Comparison of ENCODE assay signal across 16 cellular contexts in the genomic region with DNA sequence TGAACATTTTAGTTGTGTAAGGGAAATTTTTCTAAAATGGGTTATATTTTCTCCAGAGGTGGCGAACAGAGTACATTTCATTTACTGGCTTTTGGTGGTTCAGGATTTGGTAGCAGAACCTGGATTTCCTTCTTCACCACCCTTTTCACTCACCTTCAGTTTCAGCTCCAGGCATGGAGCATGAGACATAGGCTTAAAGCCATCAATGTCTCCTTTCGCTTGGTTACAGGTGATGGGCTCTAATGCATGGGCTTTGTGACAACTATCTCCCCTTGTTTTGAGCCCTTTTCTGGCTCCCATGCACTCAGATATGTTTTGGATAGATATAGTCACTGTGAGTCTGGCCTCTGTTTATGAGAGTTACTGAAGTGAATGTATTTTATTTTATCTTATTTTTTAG.
DNase-seq lines count a peak whose midpoint lies in the region; ATAC-seq and TF ChIP-seq lines count a peak whose summit lies in the region.
"Had no signal": no experiment of that assay in that cellular context is flagged by ENCODE, and none has a peak within 500 bp of the region (broad histone marks: within the 10 kb centered on the region; RNA-seq: fewer than 3 reads in every experiment).

No MANE protein-coding gene starts in this region.

- whole genome bisulfite sequencing in heart left ventricle, 4 donors, result 74 to 91% (median 82%) methylated on average over 2 of the region's 2 CpGs
- WGBS in esophagus muscularis mucosa, result 76% methylated on average over 2 of the region's 2 CpGs
- 59 to 69% (median 60%) methylated on average over 2 of the region's 2 CpGs for WGBS in psoas muscle, 3 donors

- TF ChIP-seq POLR2A in heart left ventricle (IDR thresholded peaks at IDR 0.05), result no peak
- no peak for TF ChIP-seq POLR2A in esophagus muscularis mucosa (IDR thresholded peaks at IDR 0.05; ENCODE audit: low read depth)

- H3K9me3 ChIP-seq in heart left ventricle, result peaks cover 0 to 8% (median 0%) of the 10 kb centered on the region in 12 donors
- peaks cover 0 to 5% (median 0%) of the 10 kb centered on the region in 4 donors for H3K9me3 ChIP-seq in esophagus muscularis mucosa
- H3K9me3 ChIP-seq in psoas muscle, result peaks cover 6% of the 10 kb centered on the region
- H3K9me3 ChIP-seq: HAP-1 had no signal

- ATAC-seq in heart left ventricle (peak in 3 of 4 donors; percentile 33 to 58 (median 37)), left cardiac atrium (no peak), psoas muscle (peak in 1 of 4 donors; percentile 37)

- TF ChIP-seq CTCF in heart left ventricle (IDR thresholded peaks at IDR 0.05), result no peak
- TF ChIP-seq CTCF in esophagus muscularis mucosa (IDR thresholded peaks at IDR 0.05), result no peak
- no peak for TF ChIP-seq CTCF in psoas muscle (IDR thresholded peaks at IDR 0.05)

- DNase-seq in heart left ventricle (no peak), left cardiac atrium (no peak), esophagus muscularis mucosa (ENCODE audit: extremely low spot score) (peak; percentile 57), psoas muscle (no peak), putamen (ENCODE audit: low spot score) (no peak), AG08395 (ENCODE audit: low spot score) (no peak), A172 (ENCODE audit: low spot score) (no peak)
- DNase-seq in stimulated activated CD8-positive, alpha-beta memory T cell treated with anti-CD3 and anti-CD28 coated beads, Interleukin-4, amount 100 ng/mL, for 48 hours, result no peak
- DNase-seq: CD8-positive, alpha-beta memory T cell; Karpas-422; NCI-H1092 treated with DMSO at 0.1 percent for 48 hours; NCI-H1694 treated with DMSO at 0.1 percent for 48 hours; NCI-H446 had no signal

- no peaks in the 10 kb centered on the region for H3K27me3 ChIP-seq in heart left ventricle
- no peaks in the 10 kb centered on the region for H3K27me3 ChIP-seq in esophagus muscularis mucosa
- H3K27me3 ChIP-seq in psoas muscle (ENCODE audit: insufficient read depth in 3 of 3, low read length in 2 of 3), result no peaks in the 10 kb centered on the region
- H3K27me3 ChIP-seq: BLaER1 treated with 17β-estradiol and CSF1 and Interleukin-3, amounts not matched to agents 10 nM and 100 nM; MG63 had no signal

- H3K27ac ChIP-seq in heart left ventricle (peak overlapping the region; percentile 19 to 82 (median 74)), esophagus muscularis mucosa (replicated peaks in 1 of 4) (peak overlapping the region; percentile 56 to 82 (median 70)), psoas muscle (peak overlapping the region; percentile 89)
- H3K27ac ChIP-seq: BLaER1 treated with 17β-estradiol and CSF1 and Interleukin-3, amounts not matched to agents 10 nM and 100 nM had no signal

- intact Hi-C loops in heart left ventricle (cut with DNase I), result no loop called here
- intact Hi-C loops in left cardiac atrium (cut with DNase I), result no loop called here
- intact Hi-C loops in esophagus muscularis mucosa (cut with DNase I), result no loop called here
- intact Hi-C loops in psoas muscle (cut with DNase I), result no loop called here

- no peak for TF ChIP-seq EP300 in esophagus muscularis mucosa (IDR thresholded peaks at IDR 0.05)

- H3K4me3 ChIP-seq in heart left ventricle (peak overlapping the region in 4 of 12 donors; percentile 1 to 31 (median 14)), esophagus muscularis mucosa (no peak overlapping the region), psoas muscle (peak overlapping the region; percentile 53)
- H3K4me3 ChIP-seq: BLaER1 treated with 17β-estradiol and CSF1 and Interleukin-3, amounts not matched to agents 10 nM and 100 nM; HAP-1; MG63 had no signal

- H3K36me3 ChIP-seq in heart left ventricle (no peaks in the 10 kb centered on the region), esophagus muscularis mucosa (no peaks in the 10 kb centered on the region), psoas muscle (ENCODE audit: insufficient read depth in 1 of 2, low read depth in 1 of 2) (no peaks in the 10 kb centered on the region)
- H3K36me3 ChIP-seq: BLaER1 treated with 17β-estradiol and CSF1 and Interleukin-3, amounts not matched to agents 10 nM and 100 nM; HAP-1; MG63 had no signal

- H3K4me1 ChIP-seq in heart left ventricle (peaks cover 0 to 8% (median 0%) of the 10 kb centered on the region in 12 donors), esophagus muscularis mucosa (peaks cover 0 to 26% (median 19%) of the 10 kb centered on the region in 4 donors), psoas muscle (peaks cover 14% of the 10 kb centered on the region)
- H3K4me1 ChIP-seq: HAP-1 had no signal

Comparison
In these comparisons a context has a peak if more than half of its experiments do, and no peak if none do; other contexts are left out.
1. ATAC-seq: peak in heart left ventricle (3 of 4); none in left cardiac atrium (0 of 2).
2. Peak in every context shown above with its lines, with median percentiles within 50 percentile points of each other: H3K27ac ChIP-seq.